Comparison of ENCODE assay signal across 1 cellular context in the genomic region with DNA sequence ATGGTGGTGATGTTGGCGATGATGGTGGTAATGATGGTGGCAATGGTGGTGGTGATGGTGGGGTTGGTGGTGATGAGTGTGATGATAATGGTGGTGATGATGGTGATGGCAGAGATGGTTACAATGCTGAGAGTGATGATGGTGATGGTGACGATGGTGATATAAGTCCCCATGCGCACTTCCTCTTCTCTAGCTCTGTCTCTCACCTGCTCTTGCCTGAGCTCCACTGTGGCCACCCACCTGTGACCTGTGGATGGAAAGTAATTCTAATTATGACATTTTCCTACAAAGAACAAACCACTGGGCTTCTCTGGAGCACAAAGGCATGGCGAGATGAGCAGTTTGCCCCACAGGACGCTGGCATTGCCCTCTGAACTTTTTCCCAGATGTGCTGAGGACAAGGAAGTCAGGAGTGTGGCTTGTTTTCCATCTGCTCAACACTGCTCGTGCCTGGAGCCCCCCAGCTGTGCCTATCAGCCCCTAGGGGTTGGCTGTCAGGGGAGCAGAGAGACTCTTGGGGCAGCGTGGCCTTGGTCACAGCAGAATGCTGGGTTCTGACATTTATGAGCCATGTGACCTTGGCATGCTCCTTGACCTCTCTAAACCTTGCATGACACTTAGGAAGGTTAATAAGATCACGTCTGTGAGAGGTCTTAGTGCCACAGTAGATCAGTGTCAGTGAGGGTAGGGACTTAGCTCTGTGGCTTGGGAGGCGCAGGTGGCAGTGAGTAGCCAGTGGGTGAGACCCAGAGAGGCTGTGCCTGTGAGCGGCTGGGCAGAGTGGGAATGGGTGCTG.
TF ChIP-seq lines count a peak whose summit lies in the region.

No MANE protein-coding gene starts in this region.

TF ChIP-seq in H1, 55 proteins besides CTCF, POLR2A, EP300 and RAD21:
- TF ChIP-seq EZH2 (IDR thresholded peaks at IDR 0.05; ENCODE audit: low read depth, low read length, severe bottlenecking): no peak
- TF ChIP-seq, protein P1, sequence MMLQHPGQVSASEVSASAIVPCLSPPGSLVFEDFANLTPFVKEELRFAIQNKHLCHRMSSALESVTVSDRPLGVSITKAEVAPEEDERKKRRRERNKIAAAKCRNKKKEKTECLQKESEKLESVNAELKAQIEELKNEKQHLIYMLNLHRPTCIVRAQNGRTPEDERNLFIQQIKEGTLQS (IDR thresholded peaks at IDR 0.05; ENCODE audit: insufficient read depth, low read depth, low read length): no peak
- no peak for TF ChIP-seq SIN3A (conservative IDR thresholded peaks at IDR 0.05 in 1 of 2, IDR thresholded peaks at IDR 0.05 in 1 of 2; ENCODE audit: low read depth in 1 of 2, low read length in 2 of 2)
- TF ChIP-seq, protein P2, sequence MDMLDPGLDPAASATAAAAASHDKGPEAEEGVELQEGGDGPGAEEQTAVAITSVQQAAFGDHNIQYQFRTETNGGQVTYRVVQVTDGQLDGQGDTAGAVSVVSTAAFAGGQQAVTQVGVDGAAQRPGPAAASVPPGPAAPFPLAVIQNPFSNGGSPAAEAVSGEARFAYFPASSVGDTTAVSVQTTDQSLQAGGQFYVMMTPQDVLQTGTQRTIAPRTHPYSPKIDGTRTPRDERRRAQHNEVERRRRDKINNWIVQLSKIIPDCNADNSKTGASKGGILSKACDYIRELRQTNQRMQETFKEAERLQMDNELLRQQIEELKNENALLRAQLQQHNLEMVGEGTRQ (IDR thresholded peaks at IDR 0.05; ENCODE audit: low read length): no peak
- no peak for TF ChIP-seq ZNF274 (IDR thresholded peaks at IDR 0.05; ENCODE audit: borderline replicate concordance, extremely low read depth, low read length)
- TF ChIP-seq FOSL1 (IDR thresholded peaks at IDR 0.05; ENCODE audit: insufficient read depth, low read depth, low read length): no peak
- no peak for TF ChIP-seq SUZ12 (IDR thresholded peaks at IDR 0.05; ENCODE audit: low read length)
- TF ChIP-seq CHD1 (IDR thresholded peaks at IDR 0.05; ENCODE audit: low read depth, low read length): no peak
- no peak for TF ChIP-seq GABPA (IDR thresholded peaks at IDR 0.05; ENCODE audit: borderline replicate concordance, insufficient read depth, low read length)
- TF ChIP-seq, protein P3, sequence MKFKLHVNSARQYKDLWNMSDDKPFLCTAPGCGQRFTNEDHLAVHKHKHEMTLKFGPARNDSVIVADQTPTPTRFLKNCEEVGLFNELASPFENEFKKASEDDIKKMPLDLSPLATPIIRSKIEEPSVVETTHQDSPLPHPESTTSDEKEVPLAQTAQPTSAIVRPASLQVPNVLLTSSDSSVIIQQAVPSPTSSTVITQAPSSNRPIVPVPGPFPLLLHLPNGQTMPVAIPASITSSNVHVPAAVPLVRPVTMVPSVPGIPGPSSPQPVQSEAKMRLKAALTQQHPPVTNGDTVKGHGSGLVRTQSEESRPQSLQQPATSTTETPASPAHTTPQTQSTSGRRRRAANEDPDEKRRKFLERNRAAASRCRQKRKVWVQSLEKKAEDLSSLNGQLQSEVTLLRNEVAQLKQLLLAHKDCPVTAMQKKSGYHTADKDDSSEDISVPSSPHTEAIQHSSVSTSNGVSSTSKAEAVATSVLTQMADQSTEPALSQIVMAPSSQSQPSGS (IDR thresholded peaks at IDR 0.05; ENCODE audit: low read length): no peak
- TF ChIP-seq HDAC2 (IDR thresholded peaks at IDR 0.05; ENCODE audit: borderline replicate concordance in 1 of 2, low read depth in 2 of 2, low read length in 2 of 2): no peak
- TF ChIP-seq SIX5 (IDR thresholded peaks at IDR 0.05; ENCODE audit: low read depth, low read length): no peak
- no peak for TF ChIP-seq SP1 (IDR thresholded peaks at IDR 0.05; ENCODE audit: low read depth, low read length)
- no peak for TF ChIP-seq TEAD4 (IDR thresholded peaks at IDR 0.05; ENCODE audit: low read depth, low read length)
- TF ChIP-seq, protein P4, sequence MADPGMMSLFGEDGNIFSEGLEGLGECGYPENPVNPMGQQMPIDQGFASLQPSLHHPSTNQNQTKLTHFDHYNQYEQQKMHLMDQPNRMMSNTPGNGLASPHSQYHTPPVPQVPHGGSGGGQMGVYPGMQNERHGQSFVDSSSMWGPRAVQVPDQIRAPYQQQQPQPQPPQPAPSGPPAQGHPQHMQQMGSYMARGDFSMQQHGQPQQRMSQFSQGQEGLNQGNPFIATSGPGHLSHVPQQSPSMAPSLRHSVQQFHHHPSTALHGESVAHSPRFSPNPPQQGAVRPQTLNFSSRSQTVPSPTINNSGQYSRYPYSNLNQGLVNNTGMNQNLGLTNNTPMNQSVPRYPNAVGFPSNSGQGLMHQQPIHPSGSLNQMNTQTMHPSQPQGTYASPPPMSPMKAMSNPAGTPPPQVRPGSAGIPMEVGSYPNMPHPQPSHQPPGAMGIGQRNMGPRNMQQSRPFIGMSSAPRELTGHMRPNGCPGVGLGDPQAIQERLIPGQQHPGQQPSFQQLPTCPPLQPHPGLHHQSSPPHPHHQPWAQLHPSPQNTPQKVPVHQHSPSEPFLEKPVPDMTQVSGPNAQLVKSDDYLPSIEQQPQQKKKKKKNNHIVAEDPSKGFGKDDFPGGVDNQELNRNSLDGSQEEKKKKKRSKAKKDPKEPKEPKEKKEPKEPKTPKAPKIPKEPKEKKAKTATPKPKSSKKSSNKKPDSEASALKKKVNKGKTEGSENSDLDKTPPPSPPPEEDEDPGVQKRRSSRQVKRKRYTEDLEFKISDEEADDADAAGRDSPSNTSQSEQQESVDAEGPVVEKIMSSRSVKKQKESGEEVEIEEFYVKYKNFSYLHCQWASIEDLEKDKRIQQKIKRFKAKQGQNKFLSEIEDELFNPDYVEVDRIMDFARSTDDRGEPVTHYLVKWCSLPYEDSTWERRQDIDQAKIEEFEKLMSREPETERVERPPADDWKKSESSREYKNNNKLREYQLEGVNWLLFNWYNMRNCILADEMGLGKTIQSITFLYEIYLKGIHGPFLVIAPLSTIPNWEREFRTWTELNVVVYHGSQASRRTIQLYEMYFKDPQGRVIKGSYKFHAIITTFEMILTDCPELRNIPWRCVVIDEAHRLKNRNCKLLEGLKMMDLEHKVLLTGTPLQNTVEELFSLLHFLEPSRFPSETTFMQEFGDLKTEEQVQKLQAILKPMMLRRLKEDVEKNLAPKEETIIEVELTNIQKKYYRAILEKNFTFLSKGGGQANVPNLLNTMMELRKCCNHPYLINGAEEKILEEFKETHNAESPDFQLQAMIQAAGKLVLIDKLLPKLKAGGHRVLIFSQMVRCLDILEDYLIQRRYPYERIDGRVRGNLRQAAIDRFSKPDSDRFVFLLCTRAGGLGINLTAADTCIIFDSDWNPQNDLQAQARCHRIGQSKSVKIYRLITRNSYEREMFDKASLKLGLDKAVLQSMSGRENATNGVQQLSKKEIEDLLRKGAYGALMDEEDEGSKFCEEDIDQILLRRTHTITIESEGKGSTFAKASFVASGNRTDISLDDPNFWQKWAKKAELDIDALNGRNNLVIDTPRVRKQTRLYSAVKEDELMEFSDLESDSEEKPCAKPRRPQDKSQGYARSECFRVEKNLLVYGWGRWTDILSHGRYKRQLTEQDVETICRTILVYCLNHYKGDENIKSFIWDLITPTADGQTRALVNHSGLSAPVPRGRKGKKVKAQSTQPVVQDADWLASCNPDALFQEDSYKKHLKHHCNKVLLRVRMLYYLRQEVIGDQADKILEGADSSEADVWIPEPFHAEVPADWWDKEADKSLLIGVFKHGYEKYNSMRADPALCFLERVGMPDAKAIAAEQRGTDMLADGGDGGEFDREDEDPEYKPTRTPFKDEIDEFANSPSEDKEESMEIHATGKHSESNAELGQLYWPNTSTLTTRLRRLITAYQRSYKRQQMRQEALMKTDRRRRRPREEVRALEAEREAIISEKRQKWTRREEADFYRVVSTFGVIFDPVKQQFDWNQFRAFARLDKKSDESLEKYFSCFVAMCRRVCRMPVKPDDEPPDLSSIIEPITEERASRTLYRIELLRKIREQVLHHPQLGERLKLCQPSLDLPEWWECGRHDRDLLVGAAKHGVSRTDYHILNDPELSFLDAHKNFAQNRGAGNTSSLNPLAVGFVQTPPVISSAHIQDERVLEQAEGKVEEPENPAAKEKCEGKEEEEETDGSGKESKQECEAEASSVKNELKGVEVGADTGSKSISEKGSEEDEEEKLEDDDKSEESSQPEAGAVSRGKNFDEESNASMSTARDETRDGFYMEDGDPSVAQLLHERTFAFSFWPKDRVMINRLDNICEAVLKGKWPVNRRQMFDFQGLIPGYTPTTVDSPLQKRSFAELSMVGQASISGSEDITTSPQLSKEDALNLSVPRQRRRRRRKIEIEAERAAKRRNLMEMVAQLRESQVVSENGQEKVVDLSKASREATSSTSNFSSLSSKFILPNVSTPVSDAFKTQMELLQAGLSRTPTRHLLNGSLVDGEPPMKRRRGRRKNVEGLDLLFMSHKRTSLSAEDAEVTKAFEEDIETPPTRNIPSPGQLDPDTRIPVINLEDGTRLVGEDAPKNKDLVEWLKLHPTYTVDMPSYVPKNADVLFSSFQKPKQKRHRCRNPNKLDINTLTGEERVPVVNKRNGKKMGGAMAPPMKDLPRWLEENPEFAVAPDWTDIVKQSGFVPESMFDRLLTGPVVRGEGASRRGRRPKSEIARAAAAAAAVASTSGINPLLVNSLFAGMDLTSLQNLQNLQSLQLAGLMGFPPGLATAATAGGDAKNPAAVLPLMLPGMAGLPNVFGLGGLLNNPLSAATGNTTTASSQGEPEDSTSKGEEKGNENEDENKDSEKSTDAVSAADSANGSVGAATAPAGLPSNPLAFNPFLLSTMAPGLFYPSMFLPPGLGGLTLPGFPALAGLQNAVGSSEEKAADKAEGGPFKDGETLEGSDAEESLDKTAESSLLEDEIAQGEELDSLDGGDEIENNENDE (IDR thresholded peaks at IDR 0.05; ENCODE audit: insufficient replicate concordance, low read length): no peak
- TF ChIP-seq CEBPB (IDR thresholded peaks at IDR 0.05; ENCODE audit: low read depth, low read length): no peak
- TF ChIP-seq TAF7 (optimal IDR thresholded peaks at IDR 0.05; ENCODE audit: borderline replicate concordance, low read depth, low read length): no peak
